6 cellular contexts compared by ENCODE assay signal in genomic region chr11:120143472-120143871, GRCh38. TPM values are rescaled to one million over a fixed set of nuclear protein-coding genes. Genes with fewer than 3 reads are reported as not detected.
"Had no signal": no experiment of that assay in that cellular context is flagged by ENCODE, and none has a peak within 500 bp of the region (broad histone marks: within the 10 kb centered on the region; RNA-seq: fewer than 3 reads in every experiment).

No MANE protein-coding gene starts in this region.

RNA-seq across cellular contexts. Expression of gene TRIM29, which starts 5.6 kb away (rescaled TPM):
- total RNA-seq: left ventricle myocardium inferior; lung microvascular endothelial cell; mononuclear cell; myocyte; naive thymus-derived CD4-positive, alpha-beta T cell had no signal
- polyA plus RNA-seq: immature natural killer cell; naive thymus-derived CD4-positive, alpha-beta T cell had no signal
